ENCODE assay signal across 33 cellular contexts in genomic region chr2:17827306-17827705, GRCh38. TPM values are rescaled to one million over a fixed set of nuclear protein-coding genes. Genes with fewer than 3 reads are reported as not detected.
DNase-seq lines count a peak whose midpoint lies in the region; ATAC-seq and TF ChIP-seq lines count a peak whose summit lies in the region.
"Had no signal": no experiment of that assay in that cellular context is flagged by ENCODE, and none has a peak within 500 bp of the region (broad histone marks: within the 10 kb centered on the region; RNA-seq: fewer than 3 reads in every experiment).

No MANE protein-coding gene starts in this region.

- H3K27me3 ChIP-seq in body of pancreas (no peaks in the 10 kb centered on the region), sigmoid colon (peaks cover 0 to 26% (median 0%) of the 10 kb centered on the region in 3 donors)
- H3K27me3 ChIP-seq: BLaER1 had no signal

- H3K4me3 ChIP-seq in body of pancreas: no peak overlapping the region
- no peak overlapping the region for H3K4me3 ChIP-seq in sigmoid colon
- H3K4me3 ChIP-seq: BLaER1, GM23248, lung, suprapubic skin, upper lobe of right lung had no signal

- intact Hi-C loops in body of pancreas (cut with DNase I) (no loop called here), left colon (cut with DNase I, micrococcal nuclease) (no loop called here), sigmoid colon (cut with DNase I) (no loop called here)

- peak; percentile 43 for ATAC-seq in body of pancreas
- peak; percentile 73 for ATAC-seq in left colon
- no peak for ATAC-seq in HG03565 (IDR thresholded peaks at IDR 0.05; ENCODE audit: unreplicated experiment)
- ATAC-seq: activated naive CD4-positive, alpha-beta T cell treated with anti-CD3 and anti-CD28 coated beads, Interleukin-2, amount 50 U/mL, for 72 hours; naive thymus-derived CD8-positive, alpha-beta T cell; upper lobe of right lung had no signal

- no peak for TF ChIP-seq POLR2A in body of pancreas (IDR thresholded peaks at IDR 0.05)
- no peak for TF ChIP-seq POLR2A in sigmoid colon (IDR thresholded peaks at IDR 0.05)

- H3K4me1 ChIP-seq in body of pancreas (peaks cover 8% of the 10 kb centered on the region), sigmoid colon (peaks cover 0 to 12% (median 9%) of the 10 kb centered on the region in 4 donors)

- H3K9me3 ChIP-seq in body of pancreas (no peaks in the 10 kb centered on the region), sigmoid colon (no peaks in the 10 kb centered on the region)
- H3K9me3 ChIP-seq: suprapubic skin, upper lobe of right lung had no signal

- no peak for TF ChIP-seq EP300 in sigmoid colon (IDR thresholded peaks at IDR 0.05)

- DNase-seq in NCI-H146 treated with DMSO at 0.1 percent for 48 hours (lab: John Stamatoyannopoulos, UW; ENCODE audit: unreplicated experiment) (peak; percentile 9), body of pancreas (no peak), left colon (no peak), NCI-H1048 (lab: John Stamatoyannopoulos, UW) (no peak), NCI-H2081 treated with DMSO at 0.1 percent for 48 hours (lab: John Stamatoyannopoulos, UW) (no peak), sigmoid colon (no peak)
- DNase-seq: activated CD4-positive, alpha-beta T cell treated with anti-CD3 and anti-CD28 coated beads, Interleukin-2, amount 10 ng/mL, durations not matched to agents 24 days and 14 days; activated CD8-positive, alpha-beta memory T cell treated with anti-CD3 and anti-CD28 coated beads for 24 hours; activated T-cell treated with anti-CD3 and anti-CD28 coated beads for 4 hours; anterior cingulate cortex; cortex of kidney; DMS79; effector memory CD4-positive, alpha-beta T cell; GDM1; glutamatergic neuron; GM23248; naive thymus-derived CD8-positive, alpha-beta T cell; NCI-H1092; NCI-H187 treated with DMSO at 0.1 percent for 48 hours; small intestine; stimulated activated naive CD4-positive, alpha-beta T cell treated with Interleukin-2 at 50 U/mL for 16 hours; T-helper 9 cell; upper lobe of right lung had no signal

- H3K36me3 ChIP-seq in body of pancreas (replicated peaks in 1 of 2; ENCODE audit: insufficient read depth in 1 of 2, low read depth in 2 of 2): no peaks in the 10 kb centered on the region
- H3K36me3 ChIP-seq in sigmoid colon: no peaks in the 10 kb centered on the region
- H3K36me3 ChIP-seq: BLaER1, suprapubic skin, upper lobe of right lung had no signal

- 29 to 41% methylated on average over 5 of the region's 5 CpGs for WGBS in body of pancreas, 2 donors
- 20 to 74% methylated on average over 5 of the region's 5 CpGs for WGBS in sigmoid colon, 2 donors

- H3K27ac ChIP-seq in body of pancreas (peak overlapping the region in 2 of 4 donors; percentile 35), sigmoid colon (no peak overlapping the region)
- H3K27ac ChIP-seq: BLaER1, epithelial cell of prostate, GM23248, suprapubic skin, upper lobe of right lung, VCaP had no signal

- no peak for TF ChIP-seq CTCF in body of pancreas (IDR thresholded peaks at IDR 0.05)
- TF ChIP-seq CTCF in sigmoid colon (IDR thresholded peaks at IDR 0.05): no peak

RNA-seq across cellular contexts. Expression of gene MSGN1, which starts 11.0 kb away (rescaled TPM):
- not detected for total RNA-seq in body of pancreas
- not detected for total RNA-seq in left colon
- total RNA-seq in sigmoid colon: not detected
- polyA plus RNA-seq in sigmoid colon: under 1 TPM in 1 of 3 donors, not detected in 2; 0.41 TPM
- total RNA-seq: activated CD4-positive, alpha-beta T cell treated with anti-CD3 and anti-CD28 coated beads, Interleukin-2, amount 10 ng/mL, durations not matched to agents 24 days and 14 days; activated naive CD4-positive, alpha-beta T cell treated with anti-CD3 and anti-CD28 coated beads, Interleukin-2, amount 50 U/mL, for 72 hours; GM23248; HT-29; lung; naive thymus-derived CD8-positive, alpha-beta T cell; omental fat pad; RPMI7951; suprapubic skin; upper lobe of right lung had no signal
- polyA plus RNA-seq: GM23248; lung; naive thymus-derived CD8-positive, alpha-beta T cell; small intestine had no signal

RNA-seq across cellular contexts. Expression of gene KCNS3, which starts 51.2 kb away (rescaled TPM):
- total RNA-seq in body of pancreas (10 to 100 TPM in 1 of 2 donors, 1 to 10 TPM in 1; 8.2 to 20.8 TPM), left colon (10 to 100 TPM; 19.0 to 21.2 TPM), sigmoid colon (10 to 100 TPM; 13.2 to 96.3 (median 24.5) TPM)
- polyA plus RNA-seq in sigmoid colon: 10 to 100 TPM in 2 of 3 donors, 1 to 10 TPM in 1; 4.2 to 16.2 (median 13.9) TPM
- total RNA-seq: activated CD4-positive, alpha-beta T cell treated with anti-CD3 and anti-CD28 coated beads, Interleukin-2, amount 10 ng/mL, durations not matched to agents 24 days and 14 days; activated naive CD4-positive, alpha-beta T cell treated with anti-CD3 and anti-CD28 coated beads, Interleukin-2, amount 50 U/mL, for 72 hours; HT-29; naive thymus-derived CD8-positive, alpha-beta T cell had no signal
- polyA plus RNA-seq: naive thymus-derived CD8-positive, alpha-beta T cell had no signal
